Comparison of ENCODE assay signal across 17 cellular contexts in the genomic region with DNA sequence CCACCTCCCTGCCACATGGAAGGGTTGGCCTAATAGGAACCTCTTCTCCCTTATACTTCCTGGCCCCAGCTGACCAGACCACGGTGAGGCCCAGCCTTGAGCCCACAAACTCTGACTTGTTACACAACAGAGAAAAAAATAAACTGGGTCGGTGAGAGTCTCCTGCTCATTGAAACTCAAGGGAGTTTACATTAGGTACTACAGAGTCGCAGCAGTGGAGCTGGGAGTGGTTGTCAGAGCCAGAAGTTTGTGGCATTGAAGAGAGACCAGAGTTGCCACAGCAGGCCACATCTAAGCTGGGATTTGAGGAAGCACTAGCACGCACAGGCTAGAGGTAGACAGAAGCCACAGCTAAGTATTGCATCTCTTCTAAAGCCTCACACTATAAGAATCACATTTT.
DNase-seq lines count a peak whose midpoint lies in the region; ATAC-seq and TF ChIP-seq lines count a peak whose summit lies in the region.
"Had no signal": no experiment of that assay in that cellular context is flagged by ENCODE, and none has a peak within 500 bp of the region (broad histone marks: within the 10 kb centered on the region; RNA-seq: fewer than 3 reads in every experiment).

No MANE protein-coding gene starts in this region.

- H3K4me2 ChIP-seq in osteoblast (ENCODE audit: insufficient read depth, low read length): no peak overlapping the region

- H3K9me3 Mint-ChIP-seq in activated naive CD8-positive, alpha-beta T cell treated with anti-CD3 and anti-CD28 coated beads, Interleukin-2, amount 50 U/mL, for 24 hours: no peaks in the 10 kb centered on the region
- H3K9me3 Mint-ChIP-seq: naive thymus-derived CD8-positive, alpha-beta T cell had no signal

- peak overlapping the region; percentile 45; the same call in 1 of the 2 replicates for H3K27ac ChIP-seq in HUES6 (ENCODE audit: low read depth, low read length)
- no peak overlapping the region for H3K27ac ChIP-seq in osteoblast (ENCODE audit: low read depth, low read length)
- H3K27ac ChIP-seq in thyroid gland: no peak overlapping the region
- H3K27ac ChIP-seq: cardiac muscle cell, lower lobe of right lung, SJSA1, tibial nerve had no signal

- DNase-seq in MV-4-11 (lab: John Stamatoyannopoulos, UW) (peak; percentile 97), osteoblast (ENCODE audit: insufficient read length, low spot score, missing footprints) (no peak), thyroid gland (no peak), GF-D8 (lab: John Stamatoyannopoulos, UW) (no peak), NCI-H69 (lab: John Stamatoyannopoulos, UW) (no peak)
- no peak for DNase-seq in activated naive CD8-positive, alpha-beta T cell treated with anti-CD3 and anti-CD28 coated beads, Interleukin-2, amount 50 U/mL, for 24 hours
- DNase-seq: activated T-cell treated with anti-CD3 and anti-CD28 coated beads, Interleukin-2, amount 50 U/mL, for 1 hour; BE2C; DMS 273 treated with DMSO at 0.1 percent for 48 hours; lower lobe of right lung; NCI-H187 treated with DMSO at 0.1 percent for 48 hours; stimulated activated CD4-positive, alpha-beta T cell treated with anti-CD3 and anti-CD28 coated beads, Interleukin-12 subunit alpha, Interleukin-12 subunit beta, amount 100 ng/mL, for 4 hours had no signal

- H3K4me3 ChIP-seq in HUES6 (ENCODE audit: low read depth, low read length): no peak overlapping the region
- H3K4me3 ChIP-seq in osteoblast (ENCODE audit: insufficient read depth, low read length): no peak overlapping the region
- H3K4me3 ChIP-seq in thyroid gland (replicated peaks in 1 of 3): no peak overlapping the region
- H3K4me3 ChIP-seq: cardiac muscle cell, lower lobe of right lung, SJSA1, tibial nerve had no signal

- WGBS in thyroid gland, 2 donors: 40 to 43% methylated on average over 4 of the region's 4 CpGs

- peak; percentile 47 for ATAC-seq in activated naive CD8-positive, alpha-beta T cell treated with anti-CD3 and anti-CD28 coated beads, Interleukin-2, amount 50 U/mL, for 24 hours
- ATAC-seq: lower lobe of right lung had no signal

- no peak overlapping the region for H3K4me3 Mint-ChIP-seq in activated naive CD8-positive, alpha-beta T cell treated with anti-CD3 and anti-CD28 coated beads, Interleukin-2, amount 50 U/mL, for 24 hours
- H3K4me3 Mint-ChIP-seq: naive thymus-derived CD8-positive, alpha-beta T cell had no signal

- intact Hi-C loops in thyroid gland (cut with DNase I): no loop called here

- TF ChIP-seq POLR2A in thyroid gland (IDR thresholded peaks at IDR 0.05): no peak

- H3K4me1 ChIP-seq in HUES6 (ENCODE audit: control insufficient read depth, insufficient read depth, low read length) (peaks cover 36% of the 10 kb centered on the region), osteoblast (ENCODE audit: insufficient read depth, low read length) (peaks cover 40% of the 10 kb centered on the region), thyroid gland (no peaks in the 10 kb centered on the region)
- H3K4me1 ChIP-seq: lower lobe of right lung, tibial nerve had no signal

- H4K20me1 ChIP-seq in osteoblast (ENCODE audit: insufficient read depth, low read length): no peaks in the 10 kb centered on the region

- H3K27me3 Mint-ChIP-seq in activated naive CD8-positive, alpha-beta T cell treated with anti-CD3 and anti-CD28 coated beads, Interleukin-2, amount 50 U/mL, for 24 hours: no peaks in the 10 kb centered on the region

- H3K27ac Mint-ChIP-seq in activated naive CD8-positive, alpha-beta T cell treated with anti-CD3 and anti-CD28 coated beads, Interleukin-2, amount 50 U/mL, for 24 hours: no peak overlapping the region

- H3K36me3 ChIP-seq in HUES6 (ENCODE audit: control insufficient read depth, insufficient read depth, low read length): no peaks in the 10 kb centered on the region
- no peaks in the 10 kb centered on the region for H3K36me3 ChIP-seq in osteoblast (ENCODE audit: insufficient read depth, low read length)
- H3K36me3 ChIP-seq in thyroid gland: no peaks in the 10 kb centered on the region
- H3K36me3 ChIP-seq: BE2C, cardiac muscle cell, lower lobe of right lung, SJSA1, tibial nerve had no signal

- no peak overlapping the region for H3K9ac ChIP-seq in HUES6 (ENCODE audit: low read length)

- no peaks in the 10 kb centered on the region for H3K36me3 Mint-ChIP-seq in activated naive CD8-positive, alpha-beta T cell treated with anti-CD3 and anti-CD28 coated beads, Interleukin-2, amount 50 U/mL, for 24 hours (ENCODE audit: low read depth)

- H3K9me3 ChIP-seq in HUES6 (ENCODE audit: control insufficient read depth, insufficient read depth, low read depth, low read length) (no peaks in the 10 kb centered on the region), osteoblast (ENCODE audit: low read depth, low read length) (no peaks in the 10 kb centered on the region), thyroid gland (no peaks in the 10 kb centered on the region)
- H3K9me3 ChIP-seq: BE2C, lower lobe of right lung, SJSA1, tibial nerve had no signal

- H3K27me3 ChIP-seq in HUES6 (ENCODE audit: control insufficient read depth, insufficient read depth, low read length) (no peaks in the 10 kb centered on the region), osteoblast (ENCODE audit: insufficient read depth, low read length) (no peaks in the 10 kb centered on the region), thyroid gland (no peaks in the 10 kb centered on the region)
- H3K27me3 ChIP-seq: BE2C, cardiac muscle cell, SJSA1, tibial nerve had no signal

- H2AFZ ChIP-seq in osteoblast (ENCODE audit: low read length): peak overlapping the region; percentile 83

- H3K79me2 ChIP-seq in osteoblast (ENCODE audit: insufficient read depth, low read length): no peaks in the 10 kb centered on the region

- no peak for TF ChIP-seq CTCF in osteoblast (IDR thresholded peaks at IDR 0.05; ENCODE audit: extremely low read depth, low read depth, low read length)
- no peak for TF ChIP-seq CTCF in thyroid gland (IDR thresholded peaks at IDR 0.05)

- no peaks in the 10 kb centered on the region for H3K4me1 Mint-ChIP-seq in activated naive CD8-positive, alpha-beta T cell treated with anti-CD3 and anti-CD28 coated beads, Interleukin-2, amount 50 U/mL, for 24 hours
